ENCODE assay signal across 10 cellular contexts in genomic region chr16:11978080-11978479, GRCh38. TPM values are rescaled to one million over a fixed set of nuclear protein-coding genes. Genes with fewer than 3 reads are reported as not detected.
DNase-seq lines count a peak whose midpoint lies in the region; ATAC-seq and TF ChIP-seq lines count a peak whose summit lies in the region.
"Had no signal": no experiment of that assay in that cellular context is flagged by ENCODE, and none has a peak within 500 bp of the region (broad histone marks: within the 10 kb centered on the region; RNA-seq: fewer than 3 reads in every experiment).

No MANE protein-coding gene starts in this region.

- peak overlapping the region; percentile 95 for H3K4me3 Mint-ChIP-seq in activated naive CD8-positive, alpha-beta T cell

- ATAC-seq in GM18868 (IDR thresholded peaks at IDR 0.05; ENCODE audit: unreplicated experiment): no peak
- ATAC-seq in GM19452 (IDR thresholded peaks at IDR 0.05; ENCODE audit: unreplicated experiment): no peak

- H3K27me3 ChIP-seq in right atrium auricular region: no peaks in the 10 kb centered on the region
- no peaks in the 10 kb centered on the region for H3K27me3 ChIP-seq in muscle layer of duodenum (ENCODE audit: low read depth, low read length)
- H3K27me3 ChIP-seq in vagina: no peaks in the 10 kb centered on the region

- peak overlapping the region; percentile 50 for H3K27ac Mint-ChIP-seq in activated naive CD8-positive, alpha-beta T cell

- H3K9me3 ChIP-seq in right atrium auricular region (no peaks in the 10 kb centered on the region), muscle layer of duodenum (ENCODE audit: control insufficient read depth in 1 of 2, low read length in 2 of 2) (no peaks in the 10 kb centered on the region), vagina (no peaks in the 10 kb centered on the region)

- H3K27ac ChIP-seq in right atrium auricular region (peak overlapping the region; percentile 82 to 88), muscle layer of duodenum (ENCODE audit: low read length) (peak overlapping the region; percentile 79), vagina (peak overlapping the region; percentile 92)

- TF ChIP-seq CTCF in right atrium auricular region (IDR thresholded peaks at IDR 0.05): no peak
- no peak for TF ChIP-seq CTCF in vagina (IDR thresholded peaks at IDR 0.05)

- no peaks in the 10 kb centered on the region for H3K9me3 Mint-ChIP-seq in activated naive CD8-positive, alpha-beta T cell (ENCODE audit: low read depth)

- peaks cover 41% of the 10 kb centered on the region for H3K4me1 Mint-ChIP-seq in activated naive CD8-positive, alpha-beta T cell (ENCODE audit: low read depth)

- no peak for TF ChIP-seq POLR2A in vagina (IDR thresholded peaks at IDR 0.05)

- peak overlapping the region in 1 of 2 donors; percentile 99 for H3K4me3 ChIP-seq in right atrium auricular region
- peak overlapping the region; percentile 89 to 95 for H3K4me3 ChIP-seq in muscle layer of duodenum (ENCODE audit: low read depth in 1 of 2, low read length in 2 of 2)
- H3K4me3 ChIP-seq in vagina: peak overlapping the region in 1 of 2 donors; percentile 97

- H3K36me3 Mint-ChIP-seq in activated naive CD8-positive, alpha-beta T cell: peaks cover 2% of the 10 kb centered on the region

- intact Hi-C loops in cardiac septum (cut with DNase I) (loop anchor here (5.0 kb wide), 1 partner anchor 89 kb away; no protein-coding TSS in a partner anchor), vagina (cut with DNase I) (loop anchor here (10.0 kb wide), 1 partner anchor 87 kb away; no protein-coding TSS in a partner anchor)

- H3K4me1 ChIP-seq in right atrium auricular region (peaks cover 0 to 25% of the 10 kb centered on the region in 2 donors), muscle layer of duodenum (ENCODE audit: control insufficient read depth in 1 of 2, insufficient read depth in 2 of 2, low read length in 2 of 2) (peaks cover 9 to 23% of the 10 kb centered on the region in 2 donors), vagina (peaks cover 28% of the 10 kb centered on the region)

- H3K36me3 ChIP-seq in right atrium auricular region (peaks cover 4% of the 10 kb centered on the region), muscle layer of duodenum (ENCODE audit: control insufficient read depth in 1 of 2, insufficient read depth in 2 of 2, low read length in 2 of 2) (no peaks in the 10 kb centered on the region), vagina (no peaks in the 10 kb centered on the region)

- no peaks in the 10 kb centered on the region for H3K27me3 Mint-ChIP-seq in activated naive CD8-positive, alpha-beta T cell

- DNase-seq in right atrium auricular region (ENCODE audit: low spot score) (no peak), cardiac septum (ENCODE audit: low spot score) (no peak), vagina (ENCODE audit: extremely low spot score in 2 of 2) (no peak), NCI-H2107 (lab: John Stamatoyannopoulos, UW) (no peak)

RNA-seq across cellular contexts. Expression of gene SNX29, which starts 1.5 kb away (rescaled TPM):
- total RNA-seq in right atrium auricular region: 10 to 100 TPM in 1 of 2 donors, 1 to 10 TPM in 1; 7.6 to 11.6 TPM
- total RNA-seq in cardiac septum: 13.3 TPM
- 28.7 TPM for total RNA-seq in vagina

RNA-seq across cellular contexts. Expression of gene TNFRSF17, which starts 13.1 kb away (rescaled TPM):
- total RNA-seq in right atrium auricular region (not detected), cardiac septum (not detected), vagina (not detected)
- total RNA-seq: cerebellum; T-helper 2 cell treated with Interferon-gamma antibody and Interleukin-4, amounts not matched to agents 100 ng/mL and 5 ng/mL, for 36 hours had no signal

RNA-seq across cellular contexts. Expression of gene NPIPB2, which starts 36.2 kb away (rescaled TPM):
- total RNA-seq in right atrium auricular region (1 to 10 TPM in 1 of 2 donors, not detected in 1; 3.0 TPM), cardiac septum (1.9 TPM), vagina (13.5 TPM)
